Comparison of ENCODE assay signal across 16 cellular contexts in genomic region chr2:167961536-167961935, GRCh38.
A peak's percentile ranks its signal among the peaks of the same experiment; 100 is the strongest.
DNase-seq lines count a peak whose midpoint lies in the region; ATAC-seq and TF ChIP-seq lines count a peak whose summit lies in the region.
"Had no signal": no experiment of that assay in that cellular context is flagged by ENCODE, and none has a peak within 500 bp of the region (broad histone marks: within the 10 kb centered on the region; RNA-seq: fewer than 3 reads in every experiment).

No MANE protein-coding gene starts in this region.

- no peak overlapping the region for H2BK5ac ChIP-seq in H9 (ENCODE audit: insufficient read length, low read length)

- no peak overlapping the region for H4K8ac ChIP-seq in H9 (replicated peaks; ENCODE audit: insufficient read length, low read depth, low read length)

- H2BK12ac ChIP-seq in H9 (ENCODE audit: insufficient read length, low read depth, low read length) = no peak overlapping the region

- H2AK5ac ChIP-seq in H9 (ENCODE audit: insufficient read length, low read length) = no peak overlapping the region

- WGBS in H9 (ENCODE audit: extremely low coverage, insufficient read length, low lambda C conversion rate) = no CpG with 5 or more reads among the region's 1 CpG
- 79 to 80% methylated on average over 1 of the region's 1 CpG for WGBS in ectodermal cell, 2 experiments

- no peaks in the 10 kb centered on the region for H3K79me1 ChIP-seq in H9 (ENCODE audit: insufficient read depth, low read depth, low read length, poor library complexity, severe bottlenecking)

- no peak overlapping the region for H3K4ac ChIP-seq in H9 (ENCODE audit: low read depth, low read length)

- H3K9me3 ChIP-seq in H9 (ENCODE audit: control insufficient read depth, low read depth, low read length) = no peaks in the 10 kb centered on the region
- no peaks in the 10 kb centered on the region for H3K9me3 ChIP-seq in ectodermal cell (ENCODE audit: control insufficient read depth, low read length)
- H3K9me3 ChIP-seq: A549, BE2C had no signal

- H4K5ac ChIP-seq in H9 (ENCODE audit: insufficient read length, low read depth, low read length) = no peak overlapping the region

- no peaks in the 10 kb centered on the region for H3K27me3 ChIP-seq in H9 (ENCODE audit: insufficient read depth, low read length)
- no peaks in the 10 kb centered on the region for H3K27me3 ChIP-seq in ectodermal cell (ENCODE audit: control insufficient read depth, insufficient read depth, low read length, poor library complexity, severe bottlenecking)
- H3K27me3 ChIP-seq: BE2C had no signal

- H3K27me3 Mint-ChIP-seq in H9 (ENCODE audit: low read depth) = no peaks in the 10 kb centered on the region
- no peaks in the 10 kb centered on the region for H3K27me3 Mint-ChIP-seq in mesothelial cell of epicardium (ENCODE audit: low read depth)
- H3K27me3 Mint-ChIP-seq in type B pancreatic cell = no peaks in the 10 kb centered on the region
- no peaks in the 10 kb centered on the region for H3K27me3 Mint-ChIP-seq in activated CD4-positive, alpha-beta T cell treated with anti-CD3 and anti-CD28 coated beads, Interleukin-2, amount 10 ng/mL, durations not matched to agents 24 days and 14 days
- H3K27me3 Mint-ChIP-seq: CD4-positive, alpha-beta memory T cell had no signal

- no peak for ATAC-seq in GM18868 (IDR thresholded peaks at IDR 0.05; ENCODE audit: unreplicated experiment)
- ATAC-seq: A549 had no signal

- no peak overlapping the region for H3K18ac ChIP-seq in H9 (ENCODE audit: insufficient read length, low read depth, low read length)

- no peak overlapping the region for H3K4me3 Mint-ChIP-seq in H9
- no peak overlapping the region for H3K4me3 Mint-ChIP-seq in mesothelial cell of epicardium
- H3K4me3 Mint-ChIP-seq in type B pancreatic cell = no peak overlapping the region
- H3K4me3 Mint-ChIP-seq in activated CD4-positive, alpha-beta T cell treated with anti-CD3 and anti-CD28 coated beads, Interleukin-2, amount 10 ng/mL, durations not matched to agents 24 days and 14 days = no peak overlapping the region
- H3K4me3 Mint-ChIP-seq: CD4-positive, alpha-beta memory T cell had no signal

- no peak overlapping the region for H2BK120ac ChIP-seq in H9 (ENCODE audit: low read depth, low read length, poor library complexity, severe bottlenecking)

- H3K4me1 Mint-ChIP-seq in H9 = peaks cover 31 to 33% of the 10 kb centered on the region in 2 experiments
- peaks cover 64% of the 10 kb centered on the region for H3K4me1 Mint-ChIP-seq in mesothelial cell of epicardium
- peaks cover 38% of the 10 kb centered on the region for H3K4me1 Mint-ChIP-seq in type B pancreatic cell (ENCODE audit: unreplicated experiment)
- H3K4me1 Mint-ChIP-seq in activated CD4-positive, alpha-beta T cell treated with anti-CD3 and anti-CD28 coated beads, Interleukin-2, amount 10 ng/mL, durations not matched to agents 24 days and 14 days = peaks cover 3% of the 10 kb centered on the region

- no peak overlapping the region for H3T11ph ChIP-seq in H9 (ENCODE audit: low read length)

- no peak overlapping the region for H3K9ac ChIP-seq in H9 (ENCODE audit: extremely low read depth, insufficient read length, low read length)
- H3K9ac ChIP-seq: GM23248 had no signal

- no peaks in the 10 kb centered on the region for H4K20me1 ChIP-seq in H9 (ENCODE audit: control insufficient read depth, insufficient read depth, insufficient read length)

- intact Hi-C loops in activated CD4-positive, alpha-beta T cell treated with anti-CD3 and anti-CD28 coated beads, Interleukin-2, amount 10 ng/mL, durations not matched to agents 24 days and 14 days (cut with micrococcal nuclease) = no loop called here

- TF ChIP-seq CTCF in H9 (conservative IDR thresholded peaks at IDR 0.05) (no peak), mesothelial cell of epicardium (IDR thresholded peaks at IDR 0.05; ENCODE audit: unreplicated experiment) (no peak), type B pancreatic cell (conservative IDR thresholded peaks at IDR 0.05) (no peak)

- no peak overlapping the region for H3K27ac ChIP-seq in H9 (ENCODE audit: insufficient read length, low read depth, low read length)
- peak overlapping the region; percentile 64 for H3K27ac ChIP-seq in ectodermal cell (ENCODE audit: insufficient read depth, low read depth, low read length, poor library complexity, severe bottlenecking)
- H3K27ac ChIP-seq: A549, C4-2B, GM23248 had no signal

- no peak overlapping the region for H3K14ac ChIP-seq in H9 (ENCODE audit: insufficient read depth, low read length)

- H3K4me1 ChIP-seq in H9 (ENCODE audit: insufficient read depth, low read length) = peaks cover 3% of the 10 kb centered on the region; the same call in 1 of the 2 replicates
- H3K4me1 ChIP-seq in ectodermal cell (ENCODE audit: control insufficient read depth, insufficient read depth, low read length) = peaks cover 22% of the 10 kb centered on the region
- H3K4me1 ChIP-seq: A549, BE2C had no signal

- no peak overlapping the region for H3K23ac ChIP-seq in H9 (ENCODE audit: insufficient read length, low read depth, low read length)

- H4K91ac ChIP-seq in H9 (ENCODE audit: insufficient read length, low read depth, low read length) = no peak overlapping the region

- no peak overlapping the region for H2BK15ac ChIP-seq in H9 (ENCODE audit: low read depth, low read length)

- no peaks in the 10 kb centered on the region for H3K23me2 ChIP-seq in H9 (ENCODE audit: insufficient read length, low read depth, low read length, poor library complexity, severe bottlenecking)

- H2AFZ ChIP-seq in H9 (ENCODE audit: low read length) = no peak overlapping the region
- H2AFZ ChIP-seq: GM23248 had no signal

- no peak overlapping the region for H3K4me2 ChIP-seq in H9 (ENCODE audit: insufficient read depth, insufficient read length, low read length)
- H3K4me2 ChIP-seq: A549 had no signal

- no peak overlapping the region for H3K4me3 ChIP-seq in ectodermal cell (ENCODE audit: insufficient read depth, low read depth, low read length)
- H3K4me3 ChIP-seq: A549, GM23248 had no signal

- H3K36me3 Mint-ChIP-seq in H9 (ENCODE audit: insufficient read depth in 1 of 3, low read depth in 3 of 3) (no peaks in the 10 kb centered on the region), mesothelial cell of epicardium (peaks cover 2% of the 10 kb centered on the region), type B pancreatic cell (peaks cover 22% of the 10 kb centered on the region)
- H3K36me3 Mint-ChIP-seq in activated CD4-positive, alpha-beta T cell treated with anti-CD3 and anti-CD28 coated beads, Interleukin-2, amount 10 ng/mL, durations not matched to agents 24 days and 14 days (ENCODE audit: low read depth) = peaks cover 5% of the 10 kb centered on the region

- H2BK20ac ChIP-seq in H9 (ENCODE audit: low read depth, low read length, poor library complexity, severe bottlenecking) = no peak overlapping the region

- DNase-seq in H9 = no peak
- no peak for DNase-seq in mesothelial cell of epicardium (ENCODE audit: low spot score in 2 of 2, unreplicated experiment in 2 of 2)
- DNase-seq in type B pancreatic cell (ENCODE audit: extremely low spot score, unreplicated experiment) = no peak
- no peak for DNase-seq in activated CD4-positive, alpha-beta T cell treated with anti-CD3 and anti-CD28 coated beads, Interleukin-2, amount 10 ng/mL, durations not matched to agents 24 days and 14 days
- no peak for DNase-seq in dermis blood vessel endothelial cell
- DNase-seq: BE2C; CD4-positive, alpha-beta memory T cell; DMS79 treated with DMSO at 0.1 percent for 48 hours; EL; GDM1; GM23248; H7 had no signal

- H3K56ac ChIP-seq in H9 (ENCODE audit: insufficient read length, low read depth, low read length) = no peak overlapping the region

- no peaks in the 10 kb centered on the region for H3K9me3 Mint-ChIP-seq in H9
- no peaks in the 10 kb centered on the region for H3K9me3 Mint-ChIP-seq in mesothelial cell of epicardium
- H3K9me3 Mint-ChIP-seq in type B pancreatic cell = no peaks in the 10 kb centered on the region
- H3K9me3 Mint-ChIP-seq in activated CD4-positive, alpha-beta T cell treated with anti-CD3 and anti-CD28 coated beads, Interleukin-2, amount 10 ng/mL, durations not matched to agents 24 days and 14 days = no peaks in the 10 kb centered on the region
- H3K9me3 Mint-ChIP-seq: CD4-positive, alpha-beta memory T cell had no signal

- no peaks in the 10 kb centered on the region for H3K79me2 ChIP-seq in H9 (ENCODE audit: insufficient read depth, low read length)

- H3K27ac Mint-ChIP-seq in H9 = peak overlapping the region; percentile 54 to 68 (median 56); a peak in 5 of 7 replicates
- H3K27ac Mint-ChIP-seq in mesothelial cell of epicardium = peak overlapping the region; percentile 43
- H3K27ac Mint-ChIP-seq in type B pancreatic cell = peak overlapping the region; percentile 22
- H3K27ac Mint-ChIP-seq in activated CD4-positive, alpha-beta T cell treated with anti-CD3 and anti-CD28 coated beads, Interleukin-2, amount 10 ng/mL, durations not matched to agents 24 days and 14 days = no peak overlapping the region
- H3K27ac Mint-ChIP-seq: CD4-positive, alpha-beta memory T cell had no signal

- H3K36me3 ChIP-seq in ectodermal cell (ENCODE audit: control insufficient read depth, insufficient read depth, low read length) = no peaks in the 10 kb centered on the region
- H3K36me3 ChIP-seq: BE2C had no signal
